8 cellular contexts compared by ENCODE assay signal in the genomic region with DNA sequence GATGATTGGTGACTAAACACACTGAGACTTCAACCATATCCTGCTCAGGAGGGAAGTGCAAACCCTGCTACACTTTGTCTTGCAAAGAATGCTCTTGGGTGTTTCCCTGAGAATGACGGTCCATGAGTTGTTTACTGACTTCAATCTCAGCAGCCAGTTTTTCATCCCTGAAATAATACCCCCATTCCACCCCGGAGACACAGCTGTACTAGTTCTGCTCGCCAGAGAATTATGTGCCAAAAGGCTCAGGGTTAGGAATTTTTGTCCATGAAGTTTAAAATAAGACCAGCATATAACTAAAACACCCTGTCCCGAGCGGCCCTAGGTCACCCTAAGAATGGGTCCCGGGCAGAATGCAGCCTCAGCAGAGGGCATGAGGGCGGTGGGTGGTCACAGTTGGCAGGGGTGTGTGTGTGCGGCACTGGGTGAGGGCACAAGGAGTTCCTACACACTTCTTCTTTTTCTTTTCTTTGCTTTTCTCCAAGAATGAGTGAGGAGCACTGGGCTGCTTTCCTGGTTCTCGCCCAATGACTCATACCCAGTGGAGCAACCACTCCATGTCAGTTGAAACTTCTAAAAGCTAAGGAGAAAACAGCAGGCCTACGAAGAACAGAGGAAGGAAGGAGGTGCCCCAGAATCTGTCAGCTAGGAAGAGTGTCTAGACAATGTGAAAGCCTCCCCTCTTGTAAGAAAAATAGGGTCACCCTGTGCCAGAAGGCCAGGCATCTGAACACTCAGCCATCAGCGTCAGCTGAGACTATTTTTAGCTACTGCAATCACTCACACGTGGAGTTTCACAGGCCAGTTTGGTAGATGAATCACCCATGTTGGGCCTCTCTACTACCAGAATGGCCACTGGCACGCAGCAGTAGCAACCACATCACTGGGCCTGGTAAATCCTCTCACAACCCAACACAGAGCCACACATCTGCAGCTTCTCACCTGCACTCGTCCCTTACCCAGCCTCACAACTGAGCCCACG.
A peak's percentile ranks its signal among the peaks of the same experiment; 100 is the strongest.
DNase-seq lines count a peak whose midpoint lies in the region; ATAC-seq and TF ChIP-seq lines count a peak whose summit lies in the region.

No MANE protein-coding gene starts in this region.

- H3K27ac ChIP-seq in Panc1 (ENCODE audit: low read length) (no peak overlapping the region), fibroblast of lung (ENCODE audit: insufficient read depth, low read length) (peak overlapping the region; percentile 99)

- no peaks in the 10 kb centered on the region for H4K20me1 ChIP-seq in fibroblast of lung (ENCODE audit: control insufficient read depth, extremely low read depth, insufficient read depth, low read length)

- peak; percentile 7 for DNase-seq in Panc1 (ENCODE audit: low read depth, low spot score)
- peak; percentile 99 to 100 for DNase-seq in fibroblast of lung (ENCODE audit: low read depth in 2 of 2)
- peak; percentile 97 for DNase-seq in renal cortical epithelial cell (ENCODE audit: low read depth)
- DNase-seq in effector CD4-positive, alpha-beta T cell: no peak
- DNase-seq in activated gamma-delta T cell treated with Interleukin-2 at 50 U/mL for 16 hours: no peak
- no peak for DNase-seq in NCI-H1694 (lab: John Stamatoyannopoulos, UW)

- H3K36me3 ChIP-seq in Panc1 (ENCODE audit: control insufficient read depth, insufficient read depth, low read length) (no peaks in the 10 kb centered on the region), fibroblast of lung (ENCODE audit: control insufficient read depth, insufficient read depth, low read length) (peaks cover 10% of the 10 kb centered on the region)

- POLR2A ChIA-PET in Panc1 (lab: Charles Lee): no interaction called here

- no peaks in the 10 kb centered on the region for H3K9me3 ChIP-seq in Panc1 (ENCODE audit: control insufficient read depth, insufficient read depth, low read depth, low read length)
- H3K9me3 ChIP-seq in fibroblast of lung (ENCODE audit: control insufficient read depth, insufficient read depth, low read depth, low read length): no peaks in the 10 kb centered on the region

- H3K4me1 ChIP-seq in Panc1 (ENCODE audit: control insufficient read depth, insufficient read depth, low read length) (no peaks in the 10 kb centered on the region), fibroblast of lung (ENCODE audit: control insufficient read depth, extremely low read depth, insufficient read depth, low read length) (peaks cover 24% of the 10 kb centered on the region)

- TF ChIP-seq CTCF in Panc1 (IDR thresholded peaks at IDR 0.05): no peak
- TF ChIP-seq CTCF in fibroblast of lung (conservative IDR thresholded peaks at IDR 0.05 in 1 of 2, IDR thresholded peaks at IDR 0.05 in 1 of 2; ENCODE audit: low read depth in 1 of 2, low read length in 2 of 2): no peak

- H3K4me2 ChIP-seq in fibroblast of lung (ENCODE audit: extremely low read depth, insufficient read depth, low read length): peak overlapping the region; percentile 86

- no TSS peak for BruUV-seq in Panc1 (replicated peaks; lab: Mats Ljungman, UMichigan)

- H3K4me3 ChIP-seq in Panc1 (ENCODE audit: low read depth in 2 of 2, low read length in 2 of 2) (no peak overlapping the region), fibroblast of lung (replicated peaks in 1 of 4; ENCODE audit: control extremely low read depth in 1 of 4, insufficient read depth in 1 of 4, low read depth in 3 of 4, low read length in 4 of 4) (peak overlapping the region; percentile 0 to 16 (median 6))

- CTCF ChIA-PET in Panc1 (lab: Charles Lee): no interaction called here

- H3K79me2 ChIP-seq in fibroblast of lung (ENCODE audit: control insufficient read depth, insufficient read depth, low read length): no peaks in the 10 kb centered on the region

- H3K27me3 ChIP-seq in Panc1 (ENCODE audit: control insufficient read depth, insufficient read depth, low read length) (no peaks in the 10 kb centered on the region; the same call in 1 of the 2 replicates), fibroblast of lung (ENCODE audit: control insufficient read depth, insufficient read depth, low read length) (no peaks in the 10 kb centered on the region)

- peak overlapping the region; percentile 65 for H3K9ac ChIP-seq in fibroblast of lung (ENCODE audit: insufficient read depth, low read length)

- peak overlapping the region; percentile 36 for H2AFZ ChIP-seq in fibroblast of lung (ENCODE audit: low read length)

- intact Hi-C loops in Panc1 (cut with micrococcal nuclease; ENCODE audit: unreplicated experiment): no loop called here

- in situ Hi-C loops in Panc1 (cut with HindIII; ENCODE audit: low pct_unique_long_range_greater_than_20kb, low sequenced_read_pairs): no loop called here

- ATAC-seq in GM18867 (IDR thresholded peaks at IDR 0.05; ENCODE audit: unreplicated experiment) (peak; percentile 94), HG02885 (IDR thresholded peaks at IDR 0.05; ENCODE audit: poor library complexity, unreplicated experiment) (peak; percentile 92), Panc1 (no peak)

Comparison
In these comparisons a context has a peak if more than half of its experiments do, and no peak if none do; other contexts are left out.
1. DNase-seq: peak in Panc1 (single experiment), fibroblast of lung (2 of 2) and renal cortical epithelial cell (single experiment); none in effector CD4-positive, alpha-beta T cell (single experiment), activated gamma-delta T cell treated with Interleukin-2 at 50 U/mL for 16 hours (single experiment) and NCI-H1694 (single experiment).
2. H3K4me3 ChIP-seq: peak in fibroblast of lung (4 of 4); none in Panc1 (0 of 2).